ENCODE assay signal across 18 cellular contexts in the genomic region with DNA sequence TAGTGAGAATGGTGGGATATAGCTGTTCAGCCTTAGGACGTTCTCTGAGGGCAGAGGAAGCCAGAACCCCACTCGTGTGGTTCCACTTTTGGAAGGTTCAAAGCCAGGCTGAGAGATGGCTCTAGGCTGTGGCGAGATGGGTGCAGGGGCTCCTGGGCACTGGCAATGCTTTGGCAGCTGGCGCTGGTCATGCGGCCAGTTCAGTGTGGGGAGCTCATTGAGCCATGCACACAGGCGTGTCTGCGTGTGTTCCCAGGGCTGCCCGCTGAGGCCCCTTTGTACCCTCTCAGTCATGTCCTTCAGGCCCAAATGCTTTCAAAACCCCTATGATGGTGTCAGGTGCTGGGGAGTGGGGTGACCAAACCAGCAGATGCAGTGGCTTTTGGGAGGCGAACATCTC. TPM values are rescaled to one million over a fixed set of nuclear protein-coding genes. Genes with fewer than 3 reads are reported as not detected.
DNase-seq lines count a peak whose midpoint lies in the region; ATAC-seq and TF ChIP-seq lines count a peak whose summit lies in the region.
"Had no signal": no experiment of that assay in that cellular context is flagged by ENCODE, and none has a peak within 500 bp of the region (broad histone marks: within the 10 kb centered on the region; RNA-seq: fewer than 3 reads in every experiment).

No MANE protein-coding gene starts in this region.

- H3K27me3 Mint-ChIP-seq in activated CD4-positive, alpha-beta T cell treated with anti-CD3 and anti-CD28 coated beads, Interleukin-2, amount 10 ng/mL, durations not matched to agents 24 days and 14 days = no peaks in the 10 kb centered on the region
- H3K27me3 Mint-ChIP-seq in activated naive CD8-positive, alpha-beta T cell treated with anti-CD3 and anti-CD28 coated beads, Interleukin-2, amount 10 ng/mL, durations not matched to agents 7 days and 5 days = no peaks in the 10 kb centered on the region
- no peaks in the 10 kb centered on the region for H3K27me3 Mint-ChIP-seq in neural crest cell (ENCODE audit: low read depth)

- H3K36me3 Mint-ChIP-seq in activated CD4-positive, alpha-beta T cell treated with anti-CD3 and anti-CD28 coated beads, Interleukin-2, amount 10 ng/mL, durations not matched to agents 24 days and 14 days (ENCODE audit: low read depth) = peaks cover 43% of the 10 kb centered on the region
- peaks cover 31% of the 10 kb centered on the region for H3K36me3 Mint-ChIP-seq in activated naive CD8-positive, alpha-beta T cell treated with anti-CD3 and anti-CD28 coated beads, Interleukin-2, amount 10 ng/mL, durations not matched to agents 7 days and 5 days
- H3K36me3 Mint-ChIP-seq in neural crest cell (ENCODE audit: low read depth) = peaks cover 35% of the 10 kb centered on the region

- no peak for ATAC-seq in activated naive CD8-positive, alpha-beta T cell treated with anti-CD3 and anti-CD28 coated beads, Interleukin-2, amount 10 ng/mL, durations not matched to agents 7 days and 5 days (ENCODE audit: low read depth)
- no peak for ATAC-seq in left lobe of liver
- no peak for ATAC-seq in HG03342 (IDR thresholded peaks at IDR 0.05; ENCODE audit: unreplicated experiment)
- ATAC-seq: A549 had no signal

- no peak overlapping the region for H2AFZ ChIP-seq in KMS-11 (ENCODE audit: low read depth)

- peak overlapping the region; percentile 93 for H3K4me3 Mint-ChIP-seq in activated CD4-positive, alpha-beta T cell treated with anti-CD3 and anti-CD28 coated beads, Interleukin-2, amount 10 ng/mL, durations not matched to agents 24 days and 14 days
- H3K4me3 Mint-ChIP-seq in activated naive CD8-positive, alpha-beta T cell treated with anti-CD3 and anti-CD28 coated beads, Interleukin-2, amount 10 ng/mL, durations not matched to agents 7 days and 5 days = no peak overlapping the region
- H3K4me3 Mint-ChIP-seq in neural crest cell = peak overlapping the region; percentile 71

- H3K36me3 ChIP-seq in KMS-11 (ENCODE audit: insufficient read depth) = no peaks in the 10 kb centered on the region
- H3K36me3 ChIP-seq: breast epithelium, ovary, uterus had no signal

- H3K79me2 ChIP-seq in KMS-11 (ENCODE audit: insufficient read depth, low read depth) = peaks cover 7% of the 10 kb centered on the region

- H3K27ac Mint-ChIP-seq in activated CD4-positive, alpha-beta T cell treated with anti-CD3 and anti-CD28 coated beads, Interleukin-2, amount 10 ng/mL, durations not matched to agents 24 days and 14 days = no peak overlapping the region
- peak overlapping the region; percentile 63 for H3K27ac Mint-ChIP-seq in activated naive CD8-positive, alpha-beta T cell treated with anti-CD3 and anti-CD28 coated beads, Interleukin-2, amount 10 ng/mL, durations not matched to agents 7 days and 5 days
- H3K27ac Mint-ChIP-seq in neural crest cell (ENCODE audit: unreplicated experiment) = no peak overlapping the region

- H4K20me1 ChIP-seq in KMS-11 (ENCODE audit: insufficient read depth) = no peaks in the 10 kb centered on the region

- peaks cover 33% of the 10 kb centered on the region for H3K4me1 Mint-ChIP-seq in activated CD4-positive, alpha-beta T cell treated with anti-CD3 and anti-CD28 coated beads, Interleukin-2, amount 10 ng/mL, durations not matched to agents 24 days and 14 days
- H3K4me1 Mint-ChIP-seq in activated naive CD8-positive, alpha-beta T cell treated with anti-CD3 and anti-CD28 coated beads, Interleukin-2, amount 10 ng/mL, durations not matched to agents 7 days and 5 days = peaks cover 28% of the 10 kb centered on the region
- H3K4me1 Mint-ChIP-seq in neural crest cell = peaks cover 4% of the 10 kb centered on the region

- no peaks in the 10 kb centered on the region for H3K27me3 ChIP-seq in KMS-11 (ENCODE audit: insufficient read depth, low read depth)
- H3K27me3 ChIP-seq: breast epithelium, ovary, Peyer's patch, uterus had no signal

- H3K4me3 ChIP-seq in KMS-11 (IDR thresholded peaks at IDR 0.05; ENCODE audit: insufficient read depth, low read depth, low read length) = no peak overlapping the region
- H3K4me3 ChIP-seq: ovary had no signal

- no peak overlapping the region for H3K9ac ChIP-seq in KMS-11

- TF ChIP-seq CTCF in KMS-11 (conservative IDR thresholded peaks at IDR 0.05; ENCODE audit: low read depth, low read length) (no peak), neural crest cell (conservative IDR thresholded peaks at IDR 0.05) (no peak)

- peak overlapping the region; percentile 60; the same call in 1 of the 2 replicates for H3K4me2 ChIP-seq in KMS-11

- intact Hi-C loops in activated CD4-positive, alpha-beta T cell treated with anti-CD3 and anti-CD28 coated beads, Interleukin-2, amount 10 ng/mL, durations not matched to agents 24 days and 14 days (cut with micrococcal nuclease) = no loop called here

- no peak for DNase-seq in activated CD4-positive, alpha-beta T cell treated with anti-CD3 and anti-CD28 coated beads, Interleukin-2, amount 10 ng/mL, durations not matched to agents 24 days and 14 days
- DNase-seq in activated CD4-positive, alpha-beta T cell treated with anti-CD3 and anti-CD28 coated beads for 1 hour = no peak
- DNase-seq in activated naive CD8-positive, alpha-beta T cell treated with anti-CD3 and anti-CD28 coated beads, Interleukin-2, amount 10 ng/mL, durations not matched to agents 7 days and 5 days = no peak
- DNase-seq in neural crest cell (ENCODE audit: low read depth, low spot score) = no peak
- no peak for DNase-seq in left lobe of liver (ENCODE audit: low spot score)
- DNase-seq in NCI-H1417 treated with DMSO at 0.1 percent for 48 hours (lab: John Stamatoyannopoulos, UW) = no peak
- DNase-seq: activated CD8-positive, alpha-beta memory T cell treated with anti-CD3 and anti-CD28 coated beads, Interleukin-2, amount 50 U/mL, for 4 hours; H7; NCI-H1092; NCI-H446; ovary; Peyer's patch; uterus had no signal

- POLR2A ChIA-PET in activated naive CD8-positive, alpha-beta T cell treated with anti-CD3 and anti-CD28 coated beads, Interleukin-2, amount 10 ng/mL, durations not matched to agents 7 days and 5 days (lab: Charles Lee) = interaction anchor here (1.4 to 1.9 kb wide), 2 partner anchors 12 to 82 kb away, joined by 7 read pairs; no protein-coding TSS in a partner anchor

- H3K4me1 ChIP-seq in KMS-11 (ENCODE audit: low read depth, poor library complexity, severe bottlenecking) = peaks cover 10% of the 10 kb centered on the region

- no peak overlapping the region for H3K27ac ChIP-seq in KMS-11
- H3K27ac ChIP-seq: breast epithelium, ovary, uterus had no signal

- H3K9me3 Mint-ChIP-seq in activated CD4-positive, alpha-beta T cell treated with anti-CD3 and anti-CD28 coated beads, Interleukin-2, amount 10 ng/mL, durations not matched to agents 24 days and 14 days = peaks cover 9% of the 10 kb centered on the region
- peaks cover 12% of the 10 kb centered on the region for H3K9me3 Mint-ChIP-seq in activated naive CD8-positive, alpha-beta T cell treated with anti-CD3 and anti-CD28 coated beads, Interleukin-2, amount 10 ng/mL, durations not matched to agents 7 days and 5 days
- peaks cover 18% of the 10 kb centered on the region for H3K9me3 Mint-ChIP-seq in neural crest cell

RNA-seq across cellular contexts. Expression of a gene that starts 1.7 kb away (rescaled TPM):
- total RNA-seq in activated CD4-positive, alpha-beta T cell treated with anti-CD3 and anti-CD28 coated beads, Interleukin-2, amount 10 ng/mL, durations not matched to agents 24 days and 14 days = 5.7 and 6.4 TPM in 2 replicates
- 1 to 10 TPM; 6.4 to 6.9 TPM for total RNA-seq in activated naive CD8-positive, alpha-beta T cell treated with anti-CD3 and anti-CD28 coated beads, Interleukin-2, amount 10 ng/mL, durations not matched to agents 7 days and 5 days
- total RNA-seq in neural crest cell = 4.4 and 5.2 TPM in 2 replicates
- total RNA-seq in left lobe of liver = 1.3 TPM
- total RNA-seq: HT-29 had no signal

RNA-seq across cellular contexts. Expression of a gene that starts 19.6 kb away (rescaled TPM):
- total RNA-seq in activated CD4-positive, alpha-beta T cell treated with anti-CD3 and anti-CD28 coated beads, Interleukin-2, amount 10 ng/mL, durations not matched to agents 24 days and 14 days = 187 and 192 TPM in 2 replicates
- 100 to 1,000 TPM; 120 to 132 TPM for total RNA-seq in activated naive CD8-positive, alpha-beta T cell treated with anti-CD3 and anti-CD28 coated beads, Interleukin-2, amount 10 ng/mL, durations not matched to agents 7 days and 5 days
- total RNA-seq in neural crest cell = 246 and 251 TPM in 2 replicates
- total RNA-seq in left lobe of liver = 39.2 TPM
